Comparison of ENCODE assay signal across 17 cellular contexts in genomic region chr4:137678796-137679195, GRCh38.
DNase-seq lines count a peak whose midpoint lies in the region; ATAC-seq, FAIRE-seq and TF ChIP-seq lines count a peak whose summit lies in the region.
"Had no signal": no experiment of that assay in that cellular context is flagged by ENCODE, and none has a peak within 500 bp of the region (broad histone marks: within the 10 kb centered on the region; RNA-seq: fewer than 3 reads in every experiment).

No MANE protein-coding gene starts in this region.

- no peaks in the 10 kb centered on the region for H3K9me3 ChIP-seq in uterus
- H3K9me3 ChIP-seq: BE2C had no signal

- H3K36me3 Mint-ChIP-seq in activated naive CD8-positive, alpha-beta T cell treated with anti-CD3 and anti-CD28 coated beads for 36 hours = no peaks in the 10 kb centered on the region

- no peak for TF ChIP-seq CTCF in foreskin keratinocyte (conservative IDR thresholded peaks at IDR 0.05)
- TF ChIP-seq CTCF in uterus (IDR thresholded peaks at IDR 0.05) = no peak

- no peak for TF ChIP-seq POLR2A in uterus (IDR thresholded peaks at IDR 0.05)

- no peak overlapping the region for H3K4me3 Mint-ChIP-seq in activated naive CD8-positive, alpha-beta T cell treated with anti-CD3 and anti-CD28 coated beads for 36 hours
- H3K4me3 Mint-ChIP-seq: activated CD4-positive, alpha-beta T cell treated with anti-CD3 and anti-CD28 coated beads for 36 hours; nephron had no signal

- H3K27ac Mint-ChIP-seq in activated naive CD8-positive, alpha-beta T cell treated with anti-CD3 and anti-CD28 coated beads for 36 hours = no peak overlapping the region
- H3K27ac Mint-ChIP-seq: activated CD4-positive, alpha-beta T cell treated with anti-CD3 and anti-CD28 coated beads for 36 hours; nephron had no signal

- H3K36me3 ChIP-seq in uterus = no peaks in the 10 kb centered on the region
- H3K36me3 ChIP-seq: BE2C had no signal

- no peaks in the 10 kb centered on the region for H3K4me1 Mint-ChIP-seq in activated naive CD8-positive, alpha-beta T cell treated with anti-CD3 and anti-CD28 coated beads for 36 hours
- H3K4me1 Mint-ChIP-seq: activated CD4-positive, alpha-beta T cell treated with anti-CD3 and anti-CD28 coated beads for 36 hours had no signal

- no peak overlapping the region for H3K4me3 ChIP-seq in uterus
- H3K4me3 ChIP-seq: skin epidermis had no signal

- ATAC-seq in GM18511 (IDR thresholded peaks at IDR 0.05; ENCODE audit: unreplicated experiment) (peak; percentile 68), HG03135 (IDR thresholded peaks at IDR 0.05; ENCODE audit: unreplicated experiment) (peak; percentile 67), foreskin keratinocyte (peak; percentile 52)
- ATAC-seq: activated CD4-positive, alpha-beta T cell treated with anti-CD3 and anti-CD28 coated beads for 36 hours; HCT116; left cardiac atrium had no signal

- DNase-seq in RCC 7860 (ENCODE audit: low spot score) (peak; percentile 73), foreskin keratinocyte (peak; percentile 36 to 59), SHP77 (lab: John Stamatoyannopoulos, UW) (no peak), uterus (no peak)
- DNase-seq in activated naive CD8-positive, alpha-beta T cell treated with anti-CD3 and anti-CD28 coated beads for 36 hours = no peak
- no peak for DNase-seq in activated CD4-positive, alpha-beta T cell treated with anti-CD3 and anti-CD28 coated beads, Interleukin-2, amount 50 U/mL, for 1 hour
- DNase-seq: activated CD4-positive, alpha-beta T cell treated with anti-CD3 and anti-CD28 coated beads for 36 hours; BE2C; caudate nucleus; left cardiac atrium; NCI-H1417 treated with DMSO at 0.1 percent for 48 hours; NCI-H69 had no signal

- H3K9me3 Mint-ChIP-seq in activated naive CD8-positive, alpha-beta T cell treated with anti-CD3 and anti-CD28 coated beads for 36 hours = peaks cover 5% of the 10 kb centered on the region
- H3K9me3 Mint-ChIP-seq: nephron had no signal

- no peaks in the 10 kb centered on the region for H3K27me3 Mint-ChIP-seq in activated naive CD8-positive, alpha-beta T cell treated with anti-CD3 and anti-CD28 coated beads for 36 hours
- H3K27me3 Mint-ChIP-seq: activated CD4-positive, alpha-beta T cell treated with anti-CD3 and anti-CD28 coated beads for 36 hours had no signal

- FAIRE-seq in RCC 7860 (lab: Jason Lieb, UNC) = peak; percentile 93

- H3K27ac ChIP-seq in foreskin keratinocyte (no peak overlapping the region), uterus (no peak overlapping the region)
- H3K27ac ChIP-seq: skin epidermis had no signal

- H3K4me1 ChIP-seq in foreskin keratinocyte (peaks cover 22% of the 10 kb centered on the region), uterus (no peaks in the 10 kb centered on the region)
- H3K4me1 ChIP-seq: BE2C had no signal

- intact Hi-C loops in uterus (cut with DNase I; ENCODE audit: low total_unique reads) = no loop called here

- H3K27me3 ChIP-seq in foreskin keratinocyte (no peaks in the 10 kb centered on the region), uterus (no peaks in the 10 kb centered on the region)
- H3K27me3 ChIP-seq: BE2C had no signal

Comparison
In these comparisons a context has a peak if more than half of its experiments do, and no peak if none do; other contexts are left out.
1. DNase-seq: peak in RCC 7860 (single experiment) and foreskin keratinocyte (2 of 2); none in SHP77 (0 of 2), activated naive CD8-positive, alpha-beta T cell treated with anti-CD3 and anti-CD28 coated beads for 36 hours (single experiment), activated CD4-positive, alpha-beta T cell treated with anti-CD3 and anti-CD28 coated beads, Interleukin-2, amount 50 U/mL, for 1 hour (single experiment) and uterus (0 of 2).
2. Peak in every context shown above with its lines, with median percentiles within 50 percentile points of each other: ATAC-seq.